In the genomic region with DNA sequence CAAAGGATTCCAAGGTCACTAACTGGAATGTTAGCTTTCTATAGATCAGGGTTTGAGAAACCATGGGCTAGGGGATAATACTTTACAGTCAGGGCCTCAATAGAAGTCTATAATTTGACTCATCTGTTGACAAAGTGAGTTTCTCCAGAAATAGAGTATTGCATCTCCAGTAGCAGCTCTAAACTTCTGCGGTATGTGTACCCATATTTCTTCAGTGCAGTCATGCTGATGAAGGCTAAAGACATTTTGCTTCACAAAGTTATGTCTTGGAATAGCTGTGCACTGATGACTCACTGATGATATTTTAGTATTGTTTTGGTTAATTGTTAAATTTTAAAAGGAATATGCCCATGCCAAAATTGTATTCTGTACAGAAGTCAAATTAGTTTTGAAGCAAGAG, we compare ENCODE assay signal across 1 cellular context.
TF ChIP-seq lines count a peak whose summit lies in the region.

No MANE protein-coding gene starts in this region.

TF ChIP-seq in SK-N-SH treated with all-trans-retinoic acid at 6 μM for 48 hours, 23 proteins besides CTCF, POLR2A, EP300 and RAD21 (continued from another document):
- TF ChIP-seq OSR1 (CRISPR knock-in tag; IDR thresholded peaks at IDR 0.05) (no peak), BACH2 (CRISPR knock-in tag; IDR thresholded peaks at IDR 0.05; ENCODE audit: borderline replicate concordance) (no peak), ZNF565 (CRISPR knock-in tag; conservative IDR thresholded peaks at IDR 0.05; ENCODE audit: low read depth) (no peak)
- TF ChIP-seq, protein P1, sequence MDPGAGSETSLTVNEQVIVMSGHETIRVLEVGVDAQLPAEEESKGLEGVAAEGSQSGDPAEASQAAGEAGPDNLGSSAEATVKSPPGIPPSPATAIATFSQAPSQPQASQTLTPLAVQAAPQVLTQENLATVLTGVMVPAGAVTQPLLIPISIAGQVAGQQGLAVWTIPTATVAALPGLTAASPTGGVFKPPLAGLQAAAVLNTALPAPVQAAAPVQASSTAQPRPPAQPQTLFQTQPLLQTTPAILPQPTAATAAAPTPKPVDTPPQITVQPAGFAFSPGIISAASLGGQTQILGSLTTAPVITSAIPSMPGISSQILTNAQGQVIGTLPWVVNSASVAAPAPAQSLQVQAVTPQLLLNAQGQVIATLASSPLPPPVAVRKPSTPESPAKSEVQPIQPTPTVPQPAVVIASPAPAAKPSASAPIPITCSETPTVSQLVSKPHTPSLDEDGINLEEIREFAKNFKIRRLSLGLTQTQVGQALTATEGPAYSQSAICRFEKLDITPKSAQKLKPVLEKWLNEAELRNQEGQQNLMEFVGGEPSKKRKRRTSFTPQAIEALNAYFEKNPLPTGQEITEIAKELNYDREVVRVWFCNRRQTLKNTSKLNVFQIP (CRISPR knock-in tag; IDR thresholded peaks at IDR 0.05; ENCODE audit: borderline replicate concordance, low read depth) = no peak
TF ChIP-seq in SK-N-SH treated with all-trans-retinoic acid at 6 μM for 48 hours: peak in this region for 0.
